15 cellular contexts compared by ENCODE assay signal in genomic region chr4:83255584-83255983, GRCh38. TPM values are rescaled to one million over a fixed set of nuclear protein-coding genes. Genes with fewer than 3 reads are reported as not detected.
DNase-seq lines count a peak whose midpoint lies in the region; ATAC-seq, FAIRE-seq and TF ChIP-seq lines count a peak whose summit lies in the region.
"Had no signal": no experiment of that assay in that cellular context is flagged by ENCODE, and none has a peak within 500 bp of the region (broad histone marks: within the 10 kb centered on the region; RNA-seq: fewer than 3 reads in every experiment).

No MANE protein-coding gene starts in this region.

- H3K9me3 ChIP-seq in K562 (replicated peaks; ENCODE audit: control insufficient read depth, insufficient read depth, low read depth, low read length) (no peaks in the 10 kb centered on the region), HepG2 (ENCODE audit: low read length) (no peaks in the 10 kb centered on the region), testis (no peaks in the 10 kb centered on the region)
- H3K9me3 ChIP-seq: heart right ventricle, suprapubic skin had no signal

- H3K36me3 ChIP-seq in K562 (ENCODE audit: control insufficient read depth, insufficient read depth, low read length) (0 out of 3 replicates have a peak, but pooled peaks cover 3% of the 10 kb centered on the region), HepG2 (replicated peaks in 1 of 2; ENCODE audit: control insufficient read depth in 1 of 2, insufficient read depth in 2 of 2, low read length in 2 of 2) (no peaks in the 10 kb centered on the region; a peak in 1 of 5 replicates), testis (ENCODE audit: low read depth, missing control alignments) (no peaks in the 10 kb centered on the region)
- H3K36me3 ChIP-seq: heart right ventricle, suprapubic skin had no signal

- TF ChIP-seq CTCF in AG09309 (IDR thresholded peaks at IDR 0.05; ENCODE audit: control insufficient read depth, insufficient read depth, low read depth, low read length, missing control alignments) (no peak), K562 (IDR thresholded peaks at IDR 0.05 in 2 of 3, conservative IDR thresholded peaks at IDR 0.05 in 1 of 3; ENCODE audit: insufficient read depth in 2 of 3, low read depth in 1 of 3, low read length in 3 of 3) (no peak), HepG2 (CRISPR knock-in tag; IDR thresholded peaks at IDR 0.05) (no peak), GM13977 (IDR thresholded peaks at IDR 0.05; ENCODE audit: extremely low read depth, insufficient read depth, missing control alignments) (no peak), testis (IDR thresholded peaks at IDR 0.05) (no peak)

- H3K79me2 ChIP-seq in K562 (ENCODE audit: control insufficient read depth, insufficient read depth, low read length) (no peaks in the 10 kb centered on the region), HepG2 (ENCODE audit: insufficient read depth, low read length) (no peaks in the 10 kb centered on the region)

- FAIRE-seq in K562 (lab: Jason Lieb, UNC) (peak; percentile 15), HepG2 (lab: Jason Lieb, UNC) (no peak)

- no peaks in the 10 kb centered on the region for H3K9me1 ChIP-seq in K562 (ENCODE audit: control insufficient read depth, insufficient read depth, low read length)

- peaks cover 8% of the 10 kb centered on the region for H3K27me3 Mint-ChIP-seq in activated T-helper 2 cell treated with anti-CD3 and anti-CD28 coated beads, Interferon-gamma antibody, Interleukin-2, Interleukin-4, amounts not matched to agents 10 μg/mL and 5 μg/mL and 100 μg/mL, durations not matched to agents 14 hours and 24 hours and 36 hours (ENCODE audit: low read depth)

- BruUV-seq in K562 (replicated peaks; lab: Mats Ljungman, UMichigan) (no TSS peak), HepG2 (replicated peaks; lab: Mats Ljungman, UMichigan) (no TSS peak)

- intact Hi-C loops in K562 (cut with micrococcal nuclease) (no loop called here), HepG2 (cut with micrococcal nuclease; ENCODE audit: unreplicated experiment) (no loop called here), testis (cut with DNase I; ENCODE audit: low total_unique reads) (no loop called here)
- intact Hi-C loops in activated T-helper 2 cell treated with anti-CD3 and anti-CD28 coated beads, Interferon-gamma antibody, Interleukin-2, Interleukin-4, amounts not matched to agents 10 μg/mL and 5 μg/mL and 100 μg/mL, durations not matched to agents 14 hours and 24 hours and 36 hours (cut with micrococcal nuclease) = no loop called here

- no peak; the same call in 2 of the 3 replicates for ATAC-seq in K562
- ATAC-seq in HepG2 = no peak
- ATAC-seq: heart right ventricle had no signal

- H3K4me3 Mint-ChIP-seq in activated T-helper 2 cell treated with anti-CD3 and anti-CD28 coated beads, Interferon-gamma antibody, Interleukin-2, Interleukin-4, amounts not matched to agents 10 μg/mL and 5 μg/mL and 100 μg/mL, durations not matched to agents 14 hours and 24 hours and 36 hours (ENCODE audit: low read depth) = no peak overlapping the region
- H3K4me3 Mint-ChIP-seq: nephron had no signal

- peak; percentile 83 for DNase-seq in AG09309 (ENCODE audit: low read depth)
- DNase-seq in K562 (ENCODE audit: extremely low read depth in 1 of 4, low spot score in 3 of 4) = no peak
- DNase-seq in HepG2 (ENCODE audit: low spot score) = no peak
- no peak for DNase-seq in activated T-helper 2 cell treated with anti-CD3 and anti-CD28 coated beads, Interferon-gamma antibody, Interleukin-2, Interleukin-4, amounts not matched to agents 10 μg/mL and 5 μg/mL and 100 μg/mL, durations not matched to agents 14 hours and 24 hours and 36 hours (ENCODE audit: low spot score)
- DNase-seq in GM13977 (ENCODE audit: low spot score) = no peak
- DNase-seq in T-helper 9 cell = no peak
- DNase-seq in testis = no peak
- DNase-seq: activated CD4-positive, alpha-beta T cell treated with anti-CD3 and anti-CD28 coated beads, Interleukin-2, amount 50 U/mL, for 4 hours; anterior cingulate cortex; GOT3; heart right ventricle; stimulated activated CD4-positive, alpha-beta T cell treated with anti-CD3 and anti-CD28 coated beads, Interleukin-2, amount 100 ng/mL, for 24 hours had no signal

- H2AFZ ChIP-seq in K562 (ENCODE audit: low read depth, low read length) (no peak overlapping the region), HepG2 (ENCODE audit: low read length) (no peak overlapping the region)

- H3K4me3 ChIP-seq in AG09309 (ENCODE audit: control insufficient read depth, low read depth, low read length) (no peak overlapping the region), K562 (no peak overlapping the region), HepG2 (replicated peaks in 1 of 3; ENCODE audit: insufficient read depth in 1 of 3, low read depth in 2 of 3, low read length in 3 of 3) (no peak overlapping the region), testis (no peak overlapping the region)
- H3K4me3 ChIP-seq: heart right ventricle, suprapubic skin had no signal

- TF ChIP-seq EP300 in Ishikawa (IDR thresholded peaks at IDR 0.05; ENCODE audit: borderline replicate concordance) (no peak), K562 (IDR thresholded peaks at IDR 0.05; ENCODE audit: low read length) (peak; percentile 76; the same call in 1 of the 2 replicates), HepG2 (IDR thresholded peaks at IDR 0.05; ENCODE audit: low read depth in 2 of 2, low read length in 2 of 2) (no peak), HepG2 (CRISPR knock-in tag; IDR thresholded peaks at IDR 0.05; ENCODE audit: borderline replicate concordance) (no peak)

- H3K36me3 Mint-ChIP-seq in activated T-helper 2 cell treated with anti-CD3 and anti-CD28 coated beads, Interferon-gamma antibody, Interleukin-2, Interleukin-4, amounts not matched to agents 10 μg/mL and 5 μg/mL and 100 μg/mL, durations not matched to agents 14 hours and 24 hours and 36 hours (ENCODE audit: low read depth) = peaks cover 22% of the 10 kb centered on the region

- TF ChIP-seq POLR2A in K562 (conservative IDR thresholded peaks at IDR 0.05) (no peak), HepG2 (IDR thresholded peaks at IDR 0.05; ENCODE audit: insufficient read depth in 1 of 2, low read depth in 2 of 2, low read length in 2 of 2) (no peak), testis (IDR thresholded peaks at IDR 0.05) (no peak)

- no peak for TF ChIP-seq RAD21 in Ishikawa (IDR thresholded peaks at IDR 0.05; ENCODE audit: low read depth)
- no peak for TF ChIP-seq RAD21 in K562 (CRISPR knock-in tag; conservative IDR thresholded peaks at IDR 0.05 in 1 of 2, IDR thresholded peaks at IDR 0.05 in 1 of 2)
- TF ChIP-seq RAD21 in HepG2 (CRISPR knock-in tag; IDR thresholded peaks at IDR 0.05) = no peak

- H4K20me1 ChIP-seq in K562 (replicated peaks; ENCODE audit: control insufficient read depth, insufficient read depth, low read length) = no peaks in the 10 kb centered on the region; the same call in 1 of the 2 replicates
- no peaks in the 10 kb centered on the region for H4K20me1 ChIP-seq in HepG2 (ENCODE audit: insufficient read depth, low read length)

- no peak overlapping the region for H3K9ac ChIP-seq in K562 (ENCODE audit: insufficient read depth in 1 of 2, low read depth in 2 of 2, low read length in 2 of 2)
- no peak overlapping the region for H3K9ac ChIP-seq in HepG2 (ENCODE audit: insufficient read depth, low read depth, low read length)

- H3K4me1 Mint-ChIP-seq in activated T-helper 2 cell treated with anti-CD3 and anti-CD28 coated beads, Interferon-gamma antibody, Interleukin-2, Interleukin-4, amounts not matched to agents 10 μg/mL and 5 μg/mL and 100 μg/mL, durations not matched to agents 14 hours and 24 hours and 36 hours (ENCODE audit: low read depth) = peaks cover 12% of the 10 kb centered on the region
- H3K4me1 Mint-ChIP-seq: nephron had no signal

- H3K4me2 ChIP-seq in K562 (ENCODE audit: insufficient read depth, low read length) = no peak overlapping the region
- H3K4me2 ChIP-seq in HepG2 (ENCODE audit: low read depth, low read length) = no peak overlapping the region

- H3K9me3 Mint-ChIP-seq in activated T-helper 2 cell treated with anti-CD3 and anti-CD28 coated beads, Interferon-gamma antibody, Interleukin-2, Interleukin-4, amounts not matched to agents 10 μg/mL and 5 μg/mL and 100 μg/mL, durations not matched to agents 14 hours and 24 hours and 36 hours = no peaks in the 10 kb centered on the region
- H3K9me3 Mint-ChIP-seq: nephron had no signal

- H3K27ac ChIP-seq in K562 (ENCODE audit: extremely low read depth, low read depth, low read length) (no peak overlapping the region), HepG2 (ENCODE audit: extremely low read length, insufficient read depth, low read length) (no peak overlapping the region), testis (no peak overlapping the region)
- H3K27ac ChIP-seq: suprapubic skin had no signal

- in situ Hi-C loops in K562 (cut with MboI) = no loop called here
- in situ Hi-C loops in HepG2 (cut with HindIII; ENCODE audit: extremely low pct_ligation_motif_present, low pct_unique_long_range_greater_than_20kb) = loop anchor here (10.0 kb wide), 1 partner anchor 181 kb away; no protein-coding TSS in a partner anchor
- in situ Hi-C loops in GM13977 (cut with MboI; ENCODE audit: low pct_unique_long_range_greater_than_20kb, low sequenced_read_pairs, unreplicated experiment) = loop anchor here (25.0 kb wide), 1 partner anchor 368 kb away; the partner anchor contains the start of gene SEC31A

- 59% methylated on average over 1 of the region's 1 CpG for WGBS in K562 (ENCODE audit: insufficient coverage, low coverage, missing lambda C conversion rate)
- 88% methylated on average over 1 of the region's 1 CpG for WGBS in HepG2 (ENCODE audit: low lambda C conversion rate)
- WGBS in testis, 2 donors = 72 to 76% methylated on average over 1 of the region's 1 CpG

- CTCF ChIA-PET in K562 (lab: Yijun Ruan, JAX; ENCODE audit: low intra/inter-chr PET ratio) (interaction anchor here (0.7 kb wide), 1 partner anchor 166 kb away, joined by 3 read pairs; no protein-coding TSS in a partner anchor), HepG2 (lab: Yijun Ruan, JAX; ENCODE audit: low intra/inter-chr PET ratio, low total read pairs) (no interaction called here)

- H3K27me3 ChIP-seq in K562 (ENCODE audit: control insufficient read depth in 2 of 2, insufficient read depth in 2 of 2, low read length in 2 of 2) (no peaks in the 10 kb centered on the region), HepG2 (ENCODE audit: control insufficient read depth in 1 of 2, insufficient read depth in 2 of 2, low read length in 2 of 2) (no peaks in the 10 kb centered on the region), testis (no peaks in the 10 kb centered on the region)
- H3K27me3 ChIP-seq: heart right ventricle, suprapubic skin had no signal

- no peak overlapping the region for H3K27ac Mint-ChIP-seq in activated T-helper 2 cell treated with anti-CD3 and anti-CD28 coated beads, Interferon-gamma antibody, Interleukin-2, Interleukin-4, amounts not matched to agents 10 μg/mL and 5 μg/mL and 100 μg/mL, durations not matched to agents 14 hours and 24 hours and 36 hours

- POLR2A ChIA-PET in K562 (lab: Yijun Ruan, JAX) = interaction anchor here (0.6 kb wide), 1 partner anchor 279 kb away, joined by 3 read pairs; no protein-coding TSS in a partner anchor
- POLR2A ChIA-PET in HepG2 (lab: Yijun Ruan, JAX) = no interaction called here

- H3K4me1 ChIP-seq in K562 (replicated peaks in 1 of 2; ENCODE audit: control insufficient read depth in 2 of 2, insufficient read depth in 2 of 2, low read length in 2 of 2) = no peaks in the 10 kb centered on the region; a peak in 2 of 5 replicates
- 0 out of 2 replicates have a peak, but pooled peaks cover 4% of the 10 kb centered on the region for H3K4me1 ChIP-seq in HepG2 (ENCODE audit: insufficient read depth, low read length)
- H3K4me1 ChIP-seq in testis = no peaks in the 10 kb centered on the region

RNA-seq across cellular contexts. Expression of gene COQ2, which starts 29.0 kb away (rescaled TPM):
- total RNA-seq in K562 (2011; cell fraction: chromatin; rRNA removed; ENCODE audit: low replicate concordance) = 13.2 and 17.0 TPM in 2 replicates
- total RNA-seq in K562 (2011; cell fraction: nucleolus; rRNA removed) = 10.5 and 11.4 TPM in 2 replicates
- total RNA-seq in K562 (2011; cell fraction: nucleoplasm; rRNA removed) = 15.1 and 18.4 TPM in 2 replicates
- total RNA-seq in K562 (2014; rRNA removed) (8.5 and 10.4 TPM in 2 replicates), K562 (2014; rRNA removed; fragmentation: Illumina TruSeq; extraction: Trizol) (11.8 and 13.6 TPM in 2 replicates), K562 (2015; rRNA removed; fragmentation: Illumina TruSeq; extraction: Trizol) (11.9 TPM in 2 replicates), K562 (2021) (11.1 and 11.6 TPM in 2 replicates), HepG2 (2016; rRNA removed; fragmentation: Illumina TruSeq; extraction: Trizol) (16.4 and 17.3 TPM in 2 replicates), testis (10 to 100 TPM; 18.8 to 19.4 TPM)
- polyA plus RNA-seq in K562 (2011; rRNA removed) (8.9 and 13.5 TPM in 2 replicates), K562 (2014; fragmentation: Illumina TruSeq; extraction: Trizol) (11.4 and 13.4 TPM in 2 replicates), K562 (2014; fragmentation: Nextera tagmentation; extraction: Ambion mirVana) (1 to 10 TPM; 1.9 to 2.9 TPM), K562 (2014; rRNA removed) (12.9 and 13.2 TPM in 2 replicates), HepG2 (2011; rRNA removed) (8.2 and 10.1 TPM in 2 replicates), testis (ENCODE audit: insufficient read depth, low read depth, low replicate concordance) (9.5 TPM)
- polyA plus RNA-seq in K562 (2011; cell fraction: cytosol; rRNA removed) = 8.6 and 10.7 TPM in 2 replicates
- 5.1 and 5.7 TPM in 2 replicates for polyA plus RNA-seq in K562 (2011; cell fraction: nucleus; rRNA removed)
- polyA plus RNA-seq in K562 (2012) = 6.8 and 7.5 TPM in 2 replicates
- polyA minus RNA-seq in K562 (2011; rRNA and poly(A)+ RNA removed) = 11.6 and 13.2 TPM in 2 replicates
- 4.0 and 4.3 TPM in 2 replicates for polyA minus RNA-seq in K562 (2011; cell fraction: cytosol; rRNA and poly(A)+ RNA removed)
- polyA minus RNA-seq in K562 (2011; cell fraction: nucleus; rRNA and poly(A)+ RNA removed) = 7.6 and 7.8 TPM in 2 replicates
- total RNA-seq in HepG2 (2016; cell fraction: cytosol; rRNA removed; fragmentation: Illumina TruSeq; extraction: Trizol; ENCODE audit: low read depth) = 9.0 and 11.1 TPM in 2 replicates
- total RNA-seq in HepG2 (2016; cell fraction: insoluble cytoplasmic fraction; rRNA removed; fragmentation: Illumina TruSeq; extraction: Trizol) = 15.4 and 18.9 TPM in 2 replicates
- 11.9 and 12.0 TPM in 2 replicates for total RNA-seq in HepG2 (2016; cell fraction: membrane; rRNA removed; fragmentation: Illumina TruSeq; extraction: Trizol)
- total RNA-seq in HepG2 (2016; cell fraction: nucleus; rRNA removed; fragmentation: Illumina TruSeq; extraction: Trizol) = 17.7 and 19.0 TPM in 2 replicates
- 6.9 and 8.4 TPM in 2 replicates for polyA plus RNA-seq in HepG2 (2011; cell fraction: cytosol; rRNA removed)
- 3.6 TPM in 2 replicates for polyA plus RNA-seq in HepG2 (2011; cell fraction: nucleus; rRNA removed)
- polyA plus RNA-seq in HepG2 (2012) = 3.2 and 6.3 TPM in 2 replicates
- polyA plus RNA-seq in HepG2 (2016; cell fraction: cytosol; fragmentation: Illumina TruSeq; extraction: Trizol; ENCODE audit: low read depth) = 6.6 and 7.7 TPM in 2 replicates
- polyA plus RNA-seq in HepG2 (2016; cell fraction: insoluble cytoplasmic fraction; fragmentation: Illumina TruSeq; extraction: Trizol; ENCODE audit: low read depth) = 14.8 and 18.0 TPM in 2 replicates
- polyA plus RNA-seq in HepG2 (2016; cell fraction: membrane; fragmentation: Illumina TruSeq; extraction: Trizol; ENCODE audit: low read depth) = 7.8 and 9.6 TPM in 2 replicates
- 21.1 and 24.4 TPM in 2 replicates for polyA plus RNA-seq in HepG2 (2016; cell fraction: nucleus; fragmentation: Illumina TruSeq; extraction: Trizol; ENCODE audit: insufficient read depth, low read depth)
- polyA minus RNA-seq in HepG2 (2011; rRNA and poly(A)+ RNA removed; ENCODE audit: low replicate concordance) = 11.1 and 21.4 TPM in 2 replicates
- polyA minus RNA-seq in HepG2 (2011; cell fraction: cytosol; rRNA and poly(A)+ RNA removed) = 4.1 and 4.9 TPM in 2 replicates
- polyA minus RNA-seq in HepG2 (2011; cell fraction: nucleus; rRNA and poly(A)+ RNA removed) = 14.9 and 18.2 TPM in 2 replicates
- 19.5 and 20.6 TPM in 2 replicates for total RNA-seq in activated T-helper 2 cell treated with anti-CD3 and anti-CD28 coated beads, Interferon-gamma antibody, Interleukin-2, Interleukin-4, amounts not matched to agents 10 μg/mL and 5 μg/mL and 100 μg/mL, durations not matched to agents 14 hours and 24 hours and 36 hours
